ENCODE assay signal across 8 cellular contexts in the genomic region with DNA sequence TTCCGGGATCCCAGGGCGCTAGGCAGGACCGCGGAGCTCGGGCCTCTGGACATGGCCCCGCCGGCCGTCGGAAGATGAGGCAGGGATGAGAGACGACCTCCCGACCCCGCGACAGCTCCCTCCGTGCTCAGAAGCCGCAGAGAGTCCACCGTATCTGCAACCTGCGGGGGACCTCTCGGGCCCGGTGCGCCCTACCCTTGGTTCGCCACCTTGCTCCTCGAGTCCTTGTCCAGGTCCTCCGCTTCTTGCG. TPM values are rescaled to one million over a fixed set of nuclear protein-coding genes. Genes with fewer than 3 reads are reported as not detected.
DNase-seq lines count a peak whose midpoint lies in the region; ATAC-seq and TF ChIP-seq lines count a peak whose summit lies in the region.

No MANE protein-coding gene starts in this region.

- DNase-seq in PC-9 (no peak), epithelial cell of proximal tubule (ENCODE audit: low read depth) (no peak), DMS79 treated with DMSO at 0.1 percent for 48 hours (lab: John Stamatoyannopoulos, UW) (no peak), middle frontal gyrus (ENCODE audit: extremely low spot score, low spot score) (no peak), GM13976 (ENCODE audit: low spot score) (no peak)

- H3K27me3 ChIP-seq in PC-9 (ENCODE audit: insufficient read depth, low read depth) (no peaks in the 10 kb centered on the region), neutrophil (no peaks in the 10 kb centered on the region)

- H3K9me3 ChIP-seq in PC-9 (ENCODE audit: insufficient read depth, low read depth) (no peaks in the 10 kb centered on the region; the same call in 1 of the 2 replicates), neutrophil (no peaks in the 10 kb centered on the region)

- H2AFZ ChIP-seq in PC-9, result peak overlapping the region; percentile 97

- no TSS peak for BruUV-seq in PC-9 (replicated peaks; lab: Mats Ljungman, UMichigan)

- peak overlapping the region; percentile 83 for H3K4me2 ChIP-seq in PC-9

- H3K36me3 ChIP-seq in PC-9 (ENCODE audit: low read depth) (peaks cover 18% of the 10 kb centered on the region), neutrophil (peaks cover 28% of the 10 kb centered on the region)

- no peaks in the 10 kb centered on the region for H3K9me2 ChIP-seq in PC-9 (ENCODE audit: insufficient read depth)

- ATAC-seq in GM18520 (IDR thresholded peaks at IDR 0.05; ENCODE audit: unreplicated experiment) (peak; percentile 15), HG02610 (IDR thresholded peaks at IDR 0.05; ENCODE audit: unreplicated experiment) (peak; percentile 28)

- in situ Hi-C loops in GM13976 (cut with MboI; ENCODE audit: low sequenced_read_pairs, unreplicated experiment), result no loop called here

- H3F3A ChIP-seq in PC-9 (ENCODE audit: insufficient read depth, low read depth), result peaks cover 37% of the 10 kb centered on the region

- H4K20me1 ChIP-seq in PC-9 (ENCODE audit: insufficient read depth), result 0 out of 2 replicates have a peak, but pooled peaks cover 8% of the 10 kb centered on the region

- POLR2A ChIA-PET in PC-9 (lab: Charles Lee; ENCODE audit: unreplicated experiment), result interaction anchor here (0.7 to 1.0 kb wide), 4 partner anchors 14 to 109 kb away, joined by 3 to 10 read pairs (median 4); no protein-coding TSS in a partner anchor

- H3K4me3 ChIP-seq in PC-9 (peak overlapping the region; percentile 72), epithelial cell of proximal tubule (ENCODE audit: low read depth, low read length) (peak overlapping the region; percentile 68), neutrophil (ENCODE audit: low read depth in 1 of 2, low read length in 1 of 2) (peak overlapping the region; percentile 60 to 93)

- H3K27ac ChIP-seq in PC-9 (peak overlapping the region; percentile 81), neutrophil (peak overlapping the region; percentile 98)

- CTCF ChIA-PET in PC-9 (lab: Charles Lee), result no interaction called here

- H3K79me2 ChIP-seq in PC-9 (ENCODE audit: low read depth), result peaks cover 63% of the 10 kb centered on the region

- intact Hi-C loops in PC-9 (cut with micrococcal nuclease; ENCODE audit: unreplicated experiment), result loop anchor here (2.0 to 10.0 kb wide), 3 partner anchors 47 to 345 kb away; no protein-coding TSS in a partner anchor

- H3K4me1 ChIP-seq in PC-9 (replicated peaks; ENCODE audit: insufficient read depth) (peaks cover 50% of the 10 kb centered on the region), neutrophil (ENCODE audit: control insufficient read depth in 1 of 2, insufficient read depth in 1 of 2, low read depth in 1 of 2, low read length in 1 of 2) (peaks cover 71 to 81% of the 10 kb centered on the region in 2 experiments)

- no peak for TF ChIP-seq CTCF in PC-9 (conservative IDR thresholded peaks at IDR 0.05)
- TF ChIP-seq CTCF in epithelial cell of proximal tubule (conservative IDR thresholded peaks at IDR 0.05; ENCODE audit: low read depth, low read length), result no peak
- TF ChIP-seq CTCF in neutrophil (IDR thresholded peaks at IDR 0.05), result no peak
- TF ChIP-seq CTCF in GM13976 (IDR thresholded peaks at IDR 0.05; ENCODE audit: borderline replicate concordance, control extremely low read depth, extremely low read depth, insufficient read depth, missing control alignments), result no peak

RNA-seq across cellular contexts. Expression of a gene that starts 0.3 kb away (rescaled TPM):
- total RNA-seq in PC-9 (2021) (9.0 and 9.9 TPM in 2 replicates), epithelial cell of proximal tubule (3.7 and 5.1 TPM in 2 replicates)

RNA-seq across cellular contexts. Expression of a gene that starts 0.4 kb away (rescaled TPM):
- total RNA-seq in PC-9 (2021) (11.7 and 20.2 TPM in 2 replicates), epithelial cell of proximal tubule (4.3 and 6.4 TPM in 2 replicates)

RNA-seq across cellular contexts. Expression of a gene that starts 6.4 kb away (rescaled TPM):
- total RNA-seq in PC-9 (2021), result 1.8 and 3.0 TPM in 2 replicates
- total RNA-seq in epithelial cell of proximal tubule, result 0.29 and 1.2 TPM in 2 replicates

RNA-seq across cellular contexts. Expression of a gene that starts 18.4 kb away (rescaled TPM):
- total RNA-seq in PC-9 (2021) (0.68 and 1.1 TPM in 2 replicates), epithelial cell of proximal tubule (0.29 TPM in 1 of 2 replicates, not detected in the other)
